In the genomic region with DNA sequence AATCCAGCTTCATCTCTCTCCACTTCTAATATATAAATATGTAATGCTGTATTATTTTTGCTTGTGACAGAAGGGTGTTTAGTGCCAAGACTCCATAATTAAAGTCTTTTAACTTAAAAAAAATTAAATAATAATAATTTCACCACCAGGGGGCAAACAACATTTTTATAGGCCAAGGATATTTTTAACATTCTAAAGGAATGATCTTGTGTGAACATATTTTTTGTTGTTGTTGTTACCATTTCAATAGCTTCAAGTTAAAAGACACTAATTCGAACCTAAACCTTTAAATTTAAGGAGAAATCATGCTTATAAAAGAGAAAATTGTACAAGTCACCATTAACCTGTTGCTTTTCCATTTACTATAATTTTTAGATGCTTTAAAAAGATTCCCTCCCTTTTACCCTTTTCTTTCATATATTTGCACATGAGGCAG, we compare ENCODE assay signal across 1 cellular context.
TF ChIP-seq lines count a peak whose summit lies in the region.

No MANE protein-coding gene starts in this region.

TF ChIP-seq in SK-N-SH treated with all-trans-retinoic acid at 6 μM for 48 hours, 23 proteins besides CTCF, POLR2A, EP300 and RAD21 (continued from another document):
- TF ChIP-seq, protein P1, sequence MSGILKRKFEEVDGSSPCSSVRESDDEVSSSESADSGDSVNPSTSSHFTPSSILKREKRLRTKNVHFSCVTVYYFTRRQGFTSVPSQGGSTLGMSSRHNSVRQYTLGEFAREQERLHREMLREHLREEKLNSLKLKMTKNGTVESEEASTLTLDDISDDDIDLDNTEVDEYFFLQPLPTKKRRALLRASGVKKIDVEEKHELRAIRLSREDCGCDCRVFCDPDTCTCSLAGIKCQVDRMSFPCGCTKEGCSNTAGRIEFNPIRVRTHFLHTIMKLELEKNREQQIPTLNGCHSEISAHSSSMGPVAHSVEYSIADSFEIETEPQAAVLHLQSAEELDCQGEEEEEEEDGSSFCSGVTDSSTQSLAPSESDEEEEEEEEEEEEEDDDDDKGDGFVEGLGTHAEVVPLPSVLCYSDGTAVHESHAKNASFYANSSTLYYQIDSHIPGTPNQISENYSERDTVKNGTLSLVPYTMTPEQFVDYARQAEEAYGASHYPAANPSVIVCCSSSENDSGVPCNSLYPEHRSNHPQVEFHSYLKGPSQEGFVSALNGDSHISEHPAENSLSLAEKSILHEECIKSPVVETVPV (CRISPR knock-in tag; IDR thresholded peaks at IDR 0.05) = no peak
- no peak for TF ChIP-seq PPARA (CRISPR knock-in tag; IDR thresholded peaks at IDR 0.05; ENCODE audit: borderline replicate concordance)
- no peak for TF ChIP-seq ISL1 (CRISPR knock-in tag; IDR thresholded peaks at IDR 0.05)
- TF ChIP-seq, protein P2, sequence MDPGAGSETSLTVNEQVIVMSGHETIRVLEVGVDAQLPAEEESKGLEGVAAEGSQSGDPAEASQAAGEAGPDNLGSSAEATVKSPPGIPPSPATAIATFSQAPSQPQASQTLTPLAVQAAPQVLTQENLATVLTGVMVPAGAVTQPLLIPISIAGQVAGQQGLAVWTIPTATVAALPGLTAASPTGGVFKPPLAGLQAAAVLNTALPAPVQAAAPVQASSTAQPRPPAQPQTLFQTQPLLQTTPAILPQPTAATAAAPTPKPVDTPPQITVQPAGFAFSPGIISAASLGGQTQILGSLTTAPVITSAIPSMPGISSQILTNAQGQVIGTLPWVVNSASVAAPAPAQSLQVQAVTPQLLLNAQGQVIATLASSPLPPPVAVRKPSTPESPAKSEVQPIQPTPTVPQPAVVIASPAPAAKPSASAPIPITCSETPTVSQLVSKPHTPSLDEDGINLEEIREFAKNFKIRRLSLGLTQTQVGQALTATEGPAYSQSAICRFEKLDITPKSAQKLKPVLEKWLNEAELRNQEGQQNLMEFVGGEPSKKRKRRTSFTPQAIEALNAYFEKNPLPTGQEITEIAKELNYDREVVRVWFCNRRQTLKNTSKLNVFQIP (CRISPR knock-in tag; IDR thresholded peaks at IDR 0.05; ENCODE audit: borderline replicate concordance, low read depth) = no peak
- TF ChIP-seq ZFP30 (CRISPR knock-in tag; IDR thresholded peaks at IDR 0.05) = no peak
- no peak for TF ChIP-seq ZNF8 (CRISPR knock-in tag; IDR thresholded peaks at IDR 0.05)
- no peak for TF ChIP-seq ZC3H10 (CRISPR knock-in tag; IDR thresholded peaks at IDR 0.05)
